In genomic region chr7:50941525-50941924, GRCh38 we compare ENCODE assay signal across 21 cellular contexts.
"Had no signal": no experiment of that assay in that cellular context is flagged by ENCODE, and none has a peak within 500 bp of the region (broad histone marks: within the 10 kb centered on the region; RNA-seq: fewer than 3 reads in every experiment).

No MANE protein-coding gene starts in this region.

- H3K36me3 ChIP-seq: SJSA1 had no signal

- H3K27ac ChIP-seq: SJSA1, SK-N-MC had no signal

- H3K9me3 ChIP-seq: SJSA1 had no signal

- H3K4me1 ChIP-seq: SJSA1 had no signal

- DNase-seq: Karpas-422, KG1, MV-4-11, NCI-H1048, NCI-H1105, NCI-H1417, NCI-H187, NCI-H2029, NCI-H2081 treated with DMSO at 0.1 percent for 48 hours, NCI-H2171, NCI-H226, NCI-H446, NCI-H510A, NCI-H524 treated with DMSO at 0.1 percent for 48 hours, NCI-H69, NCI-H774, Right ventricle myocardium superior, RPMI8226, SIG-M5 had no signal

- H3K4me3 ChIP-seq: SJSA1, SK-N-MC had no signal
